8 cellular contexts compared by ENCODE assay signal in genomic region chr9:112755059-112755458, GRCh38. TPM values are rescaled to one million over a fixed set of nuclear protein-coding genes. Genes with fewer than 3 reads are reported as not detected.
A peak's percentile ranks its signal among the peaks of the same experiment; 100 is the strongest.
DNase-seq lines count a peak whose midpoint lies in the region; ATAC-seq, FAIRE-seq and TF ChIP-seq lines count a peak whose summit lies in the region.

No MANE protein-coding gene starts in this region.

- peaks cover 78% of the 10 kb centered on the region for H3K4me1 Mint-ChIP-seq in stimulated activated naive CD8-positive, alpha-beta T cell treated with anti-CD3 and anti-CD28 coated beads, Interleukin-15, Interleukin-2, amounts not matched to agents 100 ng/mL and 50 ng/mL, for 24 hours (ENCODE audit: low read depth)
- peaks cover 37% of the 10 kb centered on the region for H3K4me1 Mint-ChIP-seq in astrocyte (ENCODE audit: low read depth, unreplicated experiment)

- no peaks in the 10 kb centered on the region for H3K9me3 ChIP-seq in astrocyte (ENCODE audit: insufficient read depth, low read depth, low read length)
- no peaks in the 10 kb centered on the region for H3K9me3 ChIP-seq in vagina

- peaks cover 39% of the 10 kb centered on the region for H4K20me1 ChIP-seq in astrocyte (ENCODE audit: insufficient read depth, low read length)

- no peaks in the 10 kb centered on the region for H3K9me3 Mint-ChIP-seq in stimulated activated naive CD8-positive, alpha-beta T cell treated with anti-CD3 and anti-CD28 coated beads, Interleukin-15, Interleukin-2, amounts not matched to agents 100 ng/mL and 50 ng/mL, for 24 hours
- peaks cover 5% of the 10 kb centered on the region for H3K9me3 Mint-ChIP-seq in astrocyte (ENCODE audit: unreplicated experiment)

- peak overlapping the region; percentile 64 for H3K27ac Mint-ChIP-seq in stimulated activated naive CD8-positive, alpha-beta T cell treated with anti-CD3 and anti-CD28 coated beads, Interleukin-15, Interleukin-2, amounts not matched to agents 100 ng/mL and 50 ng/mL, for 24 hours
- H3K27ac Mint-ChIP-seq in astrocyte (ENCODE audit: unreplicated experiment) = peak overlapping the region; percentile 73

- TF ChIP-seq CTCF in astrocyte (IDR thresholded peaks at IDR 0.05; ENCODE audit: insufficient read depth, low read depth, low read length) (no peak), vagina (IDR thresholded peaks at IDR 0.05) (no peak)

- TF ChIP-seq POLR2A in vagina (IDR thresholded peaks at IDR 0.05) = no peak

- H3K36me3 Mint-ChIP-seq in stimulated activated naive CD8-positive, alpha-beta T cell treated with anti-CD3 and anti-CD28 coated beads, Interleukin-15, Interleukin-2, amounts not matched to agents 100 ng/mL and 50 ng/mL, for 24 hours (ENCODE audit: low read depth) = no peaks in the 10 kb centered on the region
- peaks cover 3% of the 10 kb centered on the region for H3K36me3 Mint-ChIP-seq in astrocyte (ENCODE audit: low read depth, unreplicated experiment)

- H3K27me3 ChIP-seq in astrocyte (ENCODE audit: insufficient read depth, low read length) = no peaks in the 10 kb centered on the region
- no peaks in the 10 kb centered on the region for H3K27me3 ChIP-seq in vagina

- DNase-seq in stimulated activated naive CD8-positive, alpha-beta T cell treated with anti-CD3 and anti-CD28 coated beads, Interleukin-15, Interleukin-2, amounts not matched to agents 100 U/mL and 50 U/mL, for 24 hours = no peak
- no peak for DNase-seq in astrocyte (ENCODE audit: low read depth)
- DNase-seq in medulla oblongata (ENCODE audit: extremely low spot score) = peak; percentile 42
- DNase-seq in vagina (ENCODE audit: extremely low spot score in 2 of 2) = no peak
- no peak for DNase-seq in HTR-8/SVneo (ENCODE audit: insufficient read length, low spot score)
- DNase-seq in 8988T = no peak

- H3K4me3 ChIP-seq in astrocyte (ENCODE audit: insufficient read depth, low read depth, low read length) (no peak overlapping the region), vagina (no peak overlapping the region)

- peak overlapping the region; percentile 25 for H3K4me3 Mint-ChIP-seq in stimulated activated naive CD8-positive, alpha-beta T cell treated with anti-CD3 and anti-CD28 coated beads, Interleukin-15, Interleukin-2, amounts not matched to agents 100 ng/mL and 50 ng/mL, for 24 hours
- H3K4me3 Mint-ChIP-seq in astrocyte (ENCODE audit: unreplicated experiment) = no peak overlapping the region

- H3K9ac ChIP-seq in astrocyte (ENCODE audit: low read length) = no peak overlapping the region

- H2AFZ ChIP-seq in astrocyte (ENCODE audit: low read depth, low read length) = no peak overlapping the region

- H3K27ac ChIP-seq in astrocyte (ENCODE audit: low read depth, low read length) (no peak overlapping the region), vagina (peak overlapping the region; percentile 16)

- intact Hi-C loops in vagina (cut with DNase I) = no loop called here

- ATAC-seq in stimulated activated naive CD8-positive, alpha-beta T cell treated with anti-CD3 and anti-CD28 coated beads, Interleukin-15, Interleukin-2, amounts not matched to agents 100 U/mL and 50 U/mL, for 24 hours = no peak
- no peak for ATAC-seq in GM21529 (IDR thresholded peaks at IDR 0.05; ENCODE audit: unreplicated experiment)

- peak overlapping the region; percentile 63 for H3K4me2 ChIP-seq in astrocyte (ENCODE audit: low read length)

- H3K27me3 Mint-ChIP-seq in stimulated activated naive CD8-positive, alpha-beta T cell treated with anti-CD3 and anti-CD28 coated beads, Interleukin-15, Interleukin-2, amounts not matched to agents 100 ng/mL and 50 ng/mL, for 24 hours = no peaks in the 10 kb centered on the region
- H3K27me3 Mint-ChIP-seq in astrocyte (ENCODE audit: low read depth, unreplicated experiment) = no peaks in the 10 kb centered on the region

- no peaks in the 10 kb centered on the region for H3K36me3 ChIP-seq in astrocyte (ENCODE audit: insufficient read depth, low read length)
- no peaks in the 10 kb centered on the region for H3K36me3 ChIP-seq in vagina

- H3K4me1 ChIP-seq in astrocyte (ENCODE audit: insufficient read depth, low read length) (peaks cover 35% of the 10 kb centered on the region), vagina (peaks cover 59% of the 10 kb centered on the region)

- no peak for FAIRE-seq in astrocyte (lab: Jason Lieb, UNC)
- FAIRE-seq in HTR-8/SVneo (lab: Jason Lieb, UNC) = no peak

- peaks cover 35% of the 10 kb centered on the region for H3K79me2 ChIP-seq in astrocyte (ENCODE audit: insufficient read depth, low read length)

RNA-seq across cellular contexts. Expression of gene SNX30, which starts 4.5 kb away (rescaled TPM):
- 12.8 and 14.4 TPM in 2 replicates for total RNA-seq in astrocyte
- 7.9 TPM for total RNA-seq in vagina

RNA-seq across cellular contexts. Expression of gene INIP, which starts 37.1 kb away (rescaled TPM):
- 22.0 and 23.1 TPM in 2 replicates for total RNA-seq in astrocyte
- 19.9 TPM for total RNA-seq in vagina
